Comparison of ENCODE assay signal across 8 cellular contexts in the genomic region with DNA sequence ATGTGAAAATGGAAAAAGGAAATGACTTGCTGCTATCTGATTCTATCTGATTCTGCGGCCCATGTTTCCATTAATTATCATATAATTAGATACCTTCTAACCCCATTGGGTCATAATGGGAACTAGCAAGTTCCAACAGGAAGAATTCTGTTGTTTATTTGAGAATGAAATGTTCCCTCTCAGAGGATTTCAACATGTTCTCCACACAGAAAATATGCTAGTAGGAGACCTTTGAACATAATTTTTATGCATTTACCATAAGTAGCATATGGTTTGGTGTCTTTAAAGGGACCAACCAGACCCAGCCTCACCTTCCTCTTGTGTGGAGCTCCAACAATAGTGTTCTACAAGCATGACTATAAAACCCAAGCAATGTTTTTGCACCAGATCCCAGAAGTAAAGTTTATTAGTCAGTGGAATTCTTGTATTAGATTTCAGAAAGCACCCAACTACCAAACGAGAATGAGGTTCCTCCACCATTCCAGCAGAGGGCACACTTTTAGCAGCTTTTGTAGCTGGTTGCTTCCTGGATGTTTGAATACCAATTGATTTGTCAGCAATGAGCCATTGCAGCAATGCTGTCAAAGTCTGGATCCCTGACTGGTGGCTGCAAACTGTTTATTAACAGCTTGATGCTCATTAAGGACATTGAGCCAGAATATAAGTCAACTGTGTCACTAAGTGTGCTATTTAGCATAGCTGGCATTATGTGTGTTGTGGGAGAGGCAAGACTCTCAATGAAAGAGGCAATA.
A peak's percentile ranks its signal among the peaks of the same experiment; 100 is the strongest.
DNase-seq lines count a peak whose midpoint lies in the region; ATAC-seq lines count a peak whose summit lies in the region.

No MANE protein-coding gene starts in this region.

- no peaks in the 10 kb centered on the region for H3K36me3 ChIP-seq in iPS-20b (ENCODE audit: insufficient read depth, low read depth, low read length)

- peak; percentile 64 for ATAC-seq in GM19324 (IDR thresholded peaks at IDR 0.05; ENCODE audit: low FRiP score, unreplicated experiment)
- ATAC-seq in HG03196 (IDR thresholded peaks at IDR 0.05; ENCODE audit: unreplicated experiment): peak; percentile 87
- peak; percentile 57 for ATAC-seq in stimulated activated effector memory CD8-positive, alpha-beta T cell treated with anti-CD3 and anti-CD28 coated beads, Interleukin-12 subunit alpha, Interleukin-12 subunit beta, amount 100 ng/mL, for 72 hours

- H3K4me1 ChIP-seq in iPS-20b (ENCODE audit: insufficient read depth, low read length): peaks cover 24% of the 10 kb centered on the region

- no peaks in the 10 kb centered on the region for H3K9me3 ChIP-seq in iPS-20b (ENCODE audit: insufficient read depth, low read depth, low read length)

- peak; percentile 80 for DNase-seq in EL
- peak; percentile 29 for DNase-seq in NCI-H526 treated with DMSO at 0.1 percent for 48 hours (lab: John Stamatoyannopoulos, UW)
- peak; percentile 27 for DNase-seq in activated naive CD8-positive, alpha-beta T cell treated with anti-CD3 and anti-CD28 coated beads for 36 hours
- DNase-seq in stimulated activated effector memory CD8-positive, alpha-beta T cell treated with anti-CD3 and anti-CD28 coated beads, Interleukin-12 subunit alpha, Interleukin-12 subunit beta, amount 100 ng/mL, for 72 hours (ENCODE audit: low spot score in 2 of 2): no peak
- DNase-seq in hippocampal formation (lab: John Stamatoyannopoulos, UW): no peak

- peak overlapping the region; percentile 23; the same call in 1 of the 2 replicates for H3K4me3 ChIP-seq in iPS-20b (ENCODE audit: low read length)

- no peak overlapping the region for H3K9ac ChIP-seq in iPS-20b (ENCODE audit: low read depth, low read length)

- H3K27me3 ChIP-seq in iPS-20b (ENCODE audit: insufficient read depth, low read length): no peaks in the 10 kb centered on the region

- no peak overlapping the region for H3K27ac ChIP-seq in iPS-20b (ENCODE audit: low read length)

- H3K4me3 Mint-ChIP-seq in activated naive CD8-positive, alpha-beta T cell treated with anti-CD3 and anti-CD28 coated beads for 36 hours: no peak overlapping the region
- H3K4me3 Mint-ChIP-seq in stimulated activated effector memory CD8-positive, alpha-beta T cell treated with anti-CD3 and anti-CD28 coated beads, Interleukin-12 subunit alpha, Interleukin-12 subunit beta, amount 100 ng/mL, for 72 hours: no peak overlapping the region

- H3K4me1 Mint-ChIP-seq in activated naive CD8-positive, alpha-beta T cell treated with anti-CD3 and anti-CD28 coated beads for 36 hours: peaks cover 6% of the 10 kb centered on the region
- H3K4me1 Mint-ChIP-seq in stimulated activated effector memory CD8-positive, alpha-beta T cell treated with anti-CD3 and anti-CD28 coated beads, Interleukin-12 subunit alpha, Interleukin-12 subunit beta, amount 100 ng/mL, for 72 hours: no peaks in the 10 kb centered on the region

- no peaks in the 10 kb centered on the region for H3K27me3 Mint-ChIP-seq in activated naive CD8-positive, alpha-beta T cell treated with anti-CD3 and anti-CD28 coated beads for 36 hours

- no peaks in the 10 kb centered on the region for H3K9me3 Mint-ChIP-seq in activated naive CD8-positive, alpha-beta T cell treated with anti-CD3 and anti-CD28 coated beads for 36 hours
- H3K9me3 Mint-ChIP-seq in stimulated activated effector memory CD8-positive, alpha-beta T cell treated with anti-CD3 and anti-CD28 coated beads, Interleukin-12 subunit alpha, Interleukin-12 subunit beta, amount 100 ng/mL, for 72 hours: peaks cover 4% of the 10 kb centered on the region

- no peak overlapping the region for H3K27ac Mint-ChIP-seq in activated naive CD8-positive, alpha-beta T cell treated with anti-CD3 and anti-CD28 coated beads for 36 hours
- no peak overlapping the region for H3K27ac Mint-ChIP-seq in stimulated activated effector memory CD8-positive, alpha-beta T cell treated with anti-CD3 and anti-CD28 coated beads, Interleukin-12 subunit alpha, Interleukin-12 subunit beta, amount 100 ng/mL, for 72 hours

- no peaks in the 10 kb centered on the region for H3K36me3 Mint-ChIP-seq in activated naive CD8-positive, alpha-beta T cell treated with anti-CD3 and anti-CD28 coated beads for 36 hours
- H3K36me3 Mint-ChIP-seq in stimulated activated effector memory CD8-positive, alpha-beta T cell treated with anti-CD3 and anti-CD28 coated beads, Interleukin-12 subunit alpha, Interleukin-12 subunit beta, amount 100 ng/mL, for 72 hours: no peaks in the 10 kb centered on the region

Comparison
In these comparisons a context has a peak if more than half of its experiments do, and no peak if none do; other contexts are left out.
1. DNase-seq: peak in EL (single experiment), NCI-H526 treated with DMSO at 0.1 percent for 48 hours (single experiment) and activated naive CD8-positive, alpha-beta T cell treated with anti-CD3 and anti-CD28 coated beads for 36 hours (single experiment); none in stimulated activated effector memory CD8-positive, alpha-beta T cell treated with anti-CD3 and anti-CD28 coated beads, Interleukin-12 subunit alpha, Interleukin-12 subunit beta, amount 100 ng/mL, for 72 hours (0 of 2) and hippocampal formation (0 of 2).
2. Peak in every context shown above with its lines, with median percentiles within 50 percentile points of each other: ATAC-seq.